In the genomic region with DNA sequence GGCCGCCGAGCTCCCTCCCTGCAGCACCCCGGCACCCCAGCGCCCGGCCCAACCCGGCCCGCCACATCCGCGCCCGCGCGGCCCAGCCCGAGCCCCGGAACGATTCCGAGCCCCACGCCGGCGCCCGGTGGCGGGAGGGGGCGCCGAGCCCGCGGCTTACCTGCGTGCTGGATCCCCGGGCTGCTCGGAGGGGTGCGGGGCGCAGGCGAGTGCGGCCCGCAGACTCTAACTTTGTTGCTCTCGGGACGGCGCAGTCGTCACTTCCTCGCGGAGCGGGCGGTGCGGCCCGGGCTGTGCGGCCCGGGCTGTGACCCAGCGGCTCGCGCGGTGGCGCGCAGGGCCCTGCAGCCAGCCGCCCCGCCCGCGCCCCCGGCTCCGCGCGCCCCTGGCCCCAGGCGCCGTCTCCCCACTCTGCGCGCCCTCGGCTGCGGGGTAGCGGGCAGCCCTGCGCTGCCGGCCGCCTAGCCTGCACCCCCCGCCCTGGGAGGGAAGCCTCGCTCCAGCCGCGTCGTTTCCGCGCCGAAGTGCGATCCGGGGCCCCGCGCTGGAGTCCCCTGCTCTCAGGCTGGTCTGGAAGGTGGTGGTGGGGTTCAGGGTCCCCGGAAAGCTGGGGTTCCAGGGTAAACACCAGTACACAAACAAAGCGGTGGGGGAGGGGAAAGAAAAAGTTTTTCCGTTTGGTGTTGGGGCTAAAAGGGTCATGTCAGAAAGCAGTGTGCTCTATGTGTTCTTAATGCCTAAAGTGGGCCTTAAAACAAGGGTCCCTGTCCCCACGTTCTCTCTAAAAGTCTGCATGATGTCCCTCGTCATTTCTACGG, we compare ENCODE assay signal across 1 cellular context.
TF ChIP-seq lines count a peak whose summit lies in the region.

No MANE protein-coding gene starts in this region.

TF ChIP-seq in HEK293, 187 proteins besides CTCF, POLR2A, EP300 and RAD21 (continued from another document and continues in another):
- TF ChIP-seq, protein P1, sequence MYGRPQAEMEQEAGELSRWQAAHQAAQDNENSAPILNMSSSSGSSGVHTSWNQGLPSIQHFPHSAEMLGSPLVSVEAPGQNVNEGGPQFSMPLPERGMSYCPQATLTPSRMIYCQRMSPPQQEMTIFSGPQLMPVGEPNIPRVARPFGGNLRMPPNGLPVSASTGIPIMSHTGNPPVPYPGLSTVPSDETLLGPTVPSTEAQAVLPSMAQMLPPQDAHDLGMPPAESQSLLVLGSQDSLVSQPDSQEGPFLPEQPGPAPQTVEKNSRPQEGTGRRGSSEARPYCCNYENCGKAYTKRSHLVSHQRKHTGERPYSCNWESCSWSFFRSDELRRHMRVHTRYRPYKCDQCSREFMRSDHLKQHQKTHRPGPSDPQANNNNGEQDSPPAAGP (tag by site-specific recombination; IDR thresholded peaks at IDR 0.05): no peak
- no peak for TF ChIP-seq GFI1B (tag by site-specific recombination; IDR thresholded peaks at IDR 0.05)
- no peak for TF ChIP-seq ZBTB1 (tag by site-specific recombination; IDR thresholded peaks at IDR 0.05)
- TF ChIP-seq GLIS1 (tag by site-specific recombination; IDR thresholded peaks at IDR 0.05): no peak; the same call in 1 of the 2 replicates
- TF ChIP-seq ZBTB48 (tag by site-specific recombination; IDR thresholded peaks at IDR 0.05): peak; percentile 15; the same call in 1 of the 2 replicates
- TF ChIP-seq ZNF433 (tag by site-specific recombination; IDR thresholded peaks at IDR 0.05; ENCODE audit: low read depth): no peak
- TF ChIP-seq BCL11A (tag by site-specific recombination; IDR thresholded peaks at IDR 0.05; ENCODE audit: low read depth): no peak
- TF ChIP-seq ZNF621 (tag by site-specific recombination; IDR thresholded peaks at IDR 0.05): no peak
- TF ChIP-seq, protein P2, sequence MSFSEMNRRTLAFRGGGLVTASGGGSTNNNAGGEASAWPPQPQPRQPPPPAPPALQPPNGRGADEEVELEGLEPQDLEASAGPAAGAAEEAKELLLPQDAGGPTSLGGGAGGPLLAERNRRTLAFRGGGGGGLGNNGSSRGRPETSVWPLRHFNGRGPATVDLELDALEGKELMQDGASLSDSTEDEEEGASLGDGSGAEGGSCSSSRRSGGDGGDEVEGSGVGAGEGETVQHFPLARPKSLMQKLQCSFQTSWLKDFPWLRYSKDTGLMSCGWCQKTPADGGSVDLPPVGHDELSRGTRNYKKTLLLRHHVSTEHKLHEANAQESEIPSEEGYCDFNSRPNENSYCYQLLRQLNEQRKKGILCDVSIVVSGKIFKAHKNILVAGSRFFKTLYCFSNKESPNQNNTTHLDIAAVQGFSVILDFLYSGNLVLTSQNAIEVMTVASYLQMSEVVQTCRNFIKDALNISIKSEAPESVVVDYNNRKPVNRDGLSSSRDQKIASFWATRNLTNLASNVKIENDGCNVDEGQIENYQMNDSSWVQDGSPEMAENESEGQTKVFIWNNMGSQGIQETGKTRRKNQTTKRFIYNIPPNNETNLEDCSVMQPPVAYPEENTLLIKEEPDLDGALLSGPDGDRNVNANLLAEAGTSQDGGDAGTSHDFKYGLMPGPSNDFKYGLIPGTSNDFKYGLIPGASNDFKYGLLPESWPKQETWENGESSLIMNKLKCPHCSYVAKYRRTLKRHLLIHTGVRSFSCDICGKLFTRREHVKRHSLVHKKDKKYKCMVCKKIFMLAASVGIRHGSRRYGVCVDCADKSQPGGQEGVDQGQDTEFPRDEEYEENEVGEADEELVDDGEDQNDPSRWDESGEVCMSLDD (tag by site-specific recombination; IDR thresholded peaks at IDR 0.05): 0 out of 2 replicates have a peak, but pooled peaks have one; percentile 23
- TF ChIP-seq ZSCAN16 (tag by site-specific recombination; IDR thresholded peaks at IDR 0.05): no peak
- TF ChIP-seq ZNF292 (tag by site-specific recombination; IDR thresholded peaks at IDR 0.05; ENCODE audit: borderline replicate concordance, low read depth): no peak
- no peak for TF ChIP-seq TRIM28 (IDR thresholded peaks at IDR 0.05; ENCODE audit: borderline replicate concordance, low read length)
- no peak for TF ChIP-seq KLF1 (tag by site-specific recombination; IDR thresholded peaks at IDR 0.05)
- no peak for TF ChIP-seq ZNF140 (tag by site-specific recombination; IDR thresholded peaks at IDR 0.05)
- no peak for TF ChIP-seq SALL2 (tag by site-specific recombination; IDR thresholded peaks at IDR 0.05; ENCODE audit: borderline replicate concordance)
- TF ChIP-seq, protein P3, sequence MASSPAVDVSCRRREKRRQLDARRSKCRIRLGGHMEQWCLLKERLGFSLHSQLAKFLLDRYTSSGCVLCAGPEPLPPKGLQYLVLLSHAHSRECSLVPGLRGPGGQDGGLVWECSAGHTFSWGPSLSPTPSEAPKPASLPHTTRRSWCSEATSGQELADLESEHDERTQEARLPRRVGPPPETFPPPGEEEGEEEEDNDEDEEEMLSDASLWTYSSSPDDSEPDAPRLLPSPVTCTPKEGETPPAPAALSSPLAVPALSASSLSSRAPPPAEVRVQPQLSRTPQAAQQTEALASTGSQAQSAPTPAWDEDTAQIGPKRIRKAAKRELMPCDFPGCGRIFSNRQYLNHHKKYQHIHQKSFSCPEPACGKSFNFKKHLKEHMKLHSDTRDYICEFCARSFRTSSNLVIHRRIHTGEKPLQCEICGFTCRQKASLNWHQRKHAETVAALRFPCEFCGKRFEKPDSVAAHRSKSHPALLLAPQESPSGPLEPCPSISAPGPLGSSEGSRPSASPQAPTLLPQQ (tag by site-specific recombination; IDR thresholded peaks at IDR 0.05): no peak
- TF ChIP-seq, protein P4, sequence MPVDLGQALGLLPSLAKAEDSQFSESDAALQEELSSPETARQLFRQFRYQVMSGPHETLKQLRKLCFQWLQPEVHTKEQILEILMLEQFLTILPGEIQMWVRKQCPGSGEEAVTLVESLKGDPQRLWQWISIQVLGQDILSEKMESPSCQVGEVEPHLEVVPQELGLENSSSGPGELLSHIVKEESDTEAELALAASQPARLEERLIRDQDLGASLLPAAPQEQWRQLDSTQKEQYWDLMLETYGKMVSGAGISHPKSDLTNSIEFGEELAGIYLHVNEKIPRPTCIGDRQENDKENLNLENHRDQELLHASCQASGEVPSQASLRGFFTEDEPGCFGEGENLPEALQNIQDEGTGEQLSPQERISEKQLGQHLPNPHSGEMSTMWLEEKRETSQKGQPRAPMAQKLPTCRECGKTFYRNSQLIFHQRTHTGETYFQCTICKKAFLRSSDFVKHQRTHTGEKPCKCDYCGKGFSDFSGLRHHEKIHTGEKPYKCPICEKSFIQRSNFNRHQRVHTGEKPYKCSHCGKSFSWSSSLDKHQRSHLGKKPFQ (tag by site-specific recombination; IDR thresholded peaks at IDR 0.05): no peak
- TF ChIP-seq ZNF548 (tag by site-specific recombination; IDR thresholded peaks at IDR 0.05): no peak
- no peak for TF ChIP-seq ZNF48 (tag by site-specific recombination; IDR thresholded peaks at IDR 0.05)
- no peak for TF ChIP-seq SP7 (tag by site-specific recombination; IDR thresholded peaks at IDR 0.05)
- no peak for TF ChIP-seq ZNF837 (tag by site-specific recombination; IDR thresholded peaks at IDR 0.05)
- no peak for TF ChIP-seq ZNF274 (IDR thresholded peaks at IDR 0.05; ENCODE audit: low read length)
- no peak for TF ChIP-seq ZNF274 (tag by site-specific recombination; IDR thresholded peaks at IDR 0.05; ENCODE audit: borderline replicate concordance)
- no peak for TF ChIP-seq ZNF558 (tag by site-specific recombination; IDR thresholded peaks at IDR 0.05)
- TF ChIP-seq ZNF521 (tag by site-specific recombination; IDR thresholded peaks at IDR 0.05): no peak
- no peak for TF ChIP-seq SETDB1 (IDR thresholded peaks at IDR 0.05; ENCODE audit: insufficient read length, low read length)
- TF ChIP-seq ZNF560 (tag by site-specific recombination; IDR thresholded peaks at IDR 0.05; ENCODE audit: borderline replicate concordance): no peak
- no peak for TF ChIP-seq ZNF157 (tag by site-specific recombination; IDR thresholded peaks at IDR 0.05)
- peak; percentile 22; the same call in 1 of the 2 replicates for TF ChIP-seq ZBTB8A (tag by site-specific recombination; IDR thresholded peaks at IDR 0.05)
- TF ChIP-seq, protein P5, sequence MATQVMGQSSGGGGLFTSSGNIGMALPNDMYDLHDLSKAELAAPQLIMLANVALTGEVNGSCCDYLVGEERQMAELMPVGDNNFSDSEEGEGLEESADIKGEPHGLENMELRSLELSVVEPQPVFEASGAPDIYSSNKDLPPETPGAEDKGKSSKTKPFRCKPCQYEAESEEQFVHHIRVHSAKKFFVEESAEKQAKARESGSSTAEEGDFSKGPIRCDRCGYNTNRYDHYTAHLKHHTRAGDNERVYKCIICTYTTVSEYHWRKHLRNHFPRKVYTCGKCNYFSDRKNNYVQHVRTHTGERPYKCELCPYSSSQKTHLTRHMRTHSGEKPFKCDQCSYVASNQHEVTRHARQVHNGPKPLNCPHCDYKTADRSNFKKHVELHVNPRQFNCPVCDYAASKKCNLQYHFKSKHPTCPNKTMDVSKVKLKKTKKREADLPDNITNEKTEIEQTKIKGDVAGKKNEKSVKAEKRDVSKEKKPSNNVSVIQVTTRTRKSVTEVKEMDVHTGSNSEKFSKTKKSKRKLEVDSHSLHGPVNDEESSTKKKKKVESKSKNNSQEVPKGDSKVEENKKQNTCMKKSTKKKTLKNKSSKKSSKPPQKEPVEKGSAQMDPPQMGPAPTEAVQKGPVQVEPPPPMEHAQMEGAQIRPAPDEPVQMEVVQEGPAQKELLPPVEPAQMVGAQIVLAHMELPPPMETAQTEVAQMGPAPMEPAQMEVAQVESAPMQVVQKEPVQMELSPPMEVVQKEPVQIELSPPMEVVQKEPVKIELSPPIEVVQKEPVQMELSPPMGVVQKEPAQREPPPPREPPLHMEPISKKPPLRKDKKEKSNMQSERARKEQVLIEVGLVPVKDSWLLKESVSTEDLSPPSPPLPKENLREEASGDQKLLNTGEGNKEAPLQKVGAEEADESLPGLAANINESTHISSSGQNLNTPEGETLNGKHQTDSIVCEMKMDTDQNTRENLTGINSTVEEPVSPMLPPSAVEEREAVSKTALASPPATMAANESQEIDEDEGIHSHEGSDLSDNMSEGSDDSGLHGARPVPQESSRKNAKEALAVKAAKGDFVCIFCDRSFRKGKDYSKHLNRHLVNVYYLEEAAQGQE (tag by site-specific recombination; IDR thresholded peaks at IDR 0.05): no peak
- TF ChIP-seq, protein P6, sequence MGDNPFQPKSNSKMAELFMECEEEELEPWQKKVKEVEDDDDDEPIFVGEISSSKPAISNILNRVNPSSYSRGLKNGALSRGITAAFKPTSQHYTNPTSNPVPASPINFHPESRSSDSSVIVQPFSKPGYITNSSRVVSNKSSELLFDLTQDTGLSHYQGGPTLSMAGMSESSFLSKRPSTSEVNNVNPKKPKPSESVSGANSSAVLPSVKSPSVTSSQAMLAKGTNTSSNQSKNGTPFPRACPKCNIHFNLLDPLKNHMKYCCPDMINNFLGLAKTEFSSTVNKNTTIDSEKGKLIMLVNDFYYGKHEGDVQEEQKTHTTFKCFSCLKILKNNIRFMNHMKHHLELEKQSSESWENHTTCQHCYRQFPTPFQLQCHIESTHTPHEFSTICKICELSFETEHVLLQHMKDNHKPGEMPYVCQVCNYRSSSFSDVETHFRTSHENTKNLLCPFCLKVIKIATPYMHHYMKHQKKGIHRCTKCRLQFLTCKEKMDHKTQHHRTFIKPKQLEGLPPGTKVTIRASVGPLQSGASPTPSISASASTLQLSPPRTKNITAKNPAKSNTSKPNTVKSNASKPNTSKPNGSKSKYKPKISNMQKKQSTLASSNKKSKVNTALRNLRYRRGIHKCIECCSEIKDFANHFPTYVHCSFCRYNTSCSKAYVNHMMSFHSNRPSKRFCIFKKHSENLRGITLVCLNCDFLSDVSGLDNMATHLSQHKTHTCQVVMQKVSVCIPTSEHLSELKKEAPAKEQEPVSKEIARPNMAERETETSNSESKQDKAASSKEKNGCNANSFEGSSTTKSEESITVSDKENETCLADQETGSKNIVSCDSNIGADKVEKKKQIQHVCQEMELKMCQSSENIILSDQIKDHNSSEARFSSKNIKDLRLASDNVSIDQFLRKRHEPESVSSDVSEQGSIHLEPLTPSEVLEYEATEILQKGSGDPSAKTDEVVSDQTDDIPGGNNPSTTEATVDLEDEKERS (tag by site-specific recombination; IDR thresholded peaks at IDR 0.05): no peak
- TF ChIP-seq, protein P7, sequence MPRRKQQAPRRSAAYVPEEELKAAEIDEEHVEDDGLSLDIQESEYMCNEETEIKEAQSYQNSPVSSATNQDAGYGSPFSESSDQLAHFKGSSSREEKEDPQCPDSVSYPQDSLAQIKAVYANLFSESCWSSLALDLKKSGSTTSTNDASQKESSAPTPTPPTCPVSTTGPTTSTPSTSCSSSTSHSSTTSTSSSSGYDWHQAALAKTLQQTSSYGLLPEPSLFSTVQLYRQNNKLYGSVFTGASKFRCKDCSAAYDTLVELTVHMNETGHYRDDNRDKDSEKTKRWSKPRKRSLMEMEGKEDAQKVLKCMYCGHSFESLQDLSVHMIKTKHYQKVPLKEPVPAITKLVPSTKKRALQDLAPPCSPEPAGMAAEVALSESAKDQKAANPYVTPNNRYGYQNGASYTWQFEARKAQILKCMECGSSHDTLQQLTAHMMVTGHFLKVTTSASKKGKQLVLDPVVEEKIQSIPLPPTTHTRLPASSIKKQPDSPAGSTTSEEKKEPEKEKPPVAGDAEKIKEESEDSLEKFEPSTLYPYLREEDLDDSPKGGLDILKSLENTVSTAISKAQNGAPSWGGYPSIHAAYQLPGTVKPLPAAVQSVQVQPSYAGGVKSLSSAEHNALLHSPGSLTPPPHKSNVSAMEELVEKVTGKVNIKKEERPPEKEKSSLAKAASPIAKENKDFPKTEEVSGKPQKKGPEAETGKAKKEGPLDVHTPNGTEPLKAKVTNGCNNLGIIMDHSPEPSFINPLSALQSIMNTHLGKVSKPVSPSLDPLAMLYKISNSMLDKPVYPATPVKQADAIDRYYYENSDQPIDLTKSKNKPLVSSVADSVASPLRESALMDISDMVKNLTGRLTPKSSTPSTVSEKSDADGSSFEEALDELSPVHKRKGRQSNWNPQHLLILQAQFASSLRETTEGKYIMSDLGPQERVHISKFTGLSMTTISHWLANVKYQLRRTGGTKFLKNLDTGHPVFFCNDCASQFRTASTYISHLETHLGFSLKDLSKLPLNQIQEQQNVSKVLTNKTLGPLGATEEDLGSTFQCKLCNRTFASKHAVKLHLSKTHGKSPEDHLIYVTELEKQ (tag by site-specific recombination; IDR thresholded peaks at IDR 0.05; ENCODE audit: borderline replicate concordance): no peak
- no peak for TF ChIP-seq HOXC10 (CRISPR knock-in tag; IDR thresholded peaks at IDR 0.05)
- TF ChIP-seq, protein P8, sequence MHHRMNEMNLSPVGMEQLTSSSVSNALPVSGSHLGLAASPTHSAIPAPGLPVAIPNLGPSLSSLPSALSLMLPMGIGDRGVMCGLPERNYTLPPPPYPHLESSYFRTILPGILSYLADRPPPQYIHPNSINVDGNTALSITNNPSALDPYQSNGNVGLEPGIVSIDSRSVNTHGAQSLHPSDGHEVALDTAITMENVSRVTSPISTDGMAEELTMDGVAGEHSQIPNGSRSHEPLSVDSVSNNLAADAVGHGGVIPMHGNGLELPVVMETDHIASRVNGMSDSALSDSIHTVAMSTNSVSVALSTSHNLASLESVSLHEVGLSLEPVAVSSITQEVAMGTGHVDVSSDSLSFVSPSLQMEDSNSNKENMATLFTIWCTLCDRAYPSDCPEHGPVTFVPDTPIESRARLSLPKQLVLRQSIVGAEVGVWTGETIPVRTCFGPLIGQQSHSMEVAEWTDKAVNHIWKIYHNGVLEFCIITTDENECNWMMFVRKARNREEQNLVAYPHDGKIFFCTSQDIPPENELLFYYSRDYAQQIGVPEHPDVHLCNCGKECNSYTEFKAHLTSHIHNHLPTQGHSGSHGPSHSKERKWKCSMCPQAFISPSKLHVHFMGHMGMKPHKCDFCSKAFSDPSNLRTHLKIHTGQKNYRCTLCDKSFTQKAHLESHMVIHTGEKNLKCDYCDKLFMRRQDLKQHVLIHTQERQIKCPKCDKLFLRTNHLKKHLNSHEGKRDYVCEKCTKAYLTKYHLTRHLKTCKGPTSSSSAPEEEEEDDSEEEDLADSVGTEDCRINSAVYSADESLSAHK (tag by site-specific recombination; IDR thresholded peaks at IDR 0.05): no peak
- no peak for TF ChIP-seq GLI2 (tag by site-specific recombination; IDR thresholded peaks at IDR 0.05; ENCODE audit: borderline replicate concordance, low read depth)
- TF ChIP-seq ZNF366 (tag by site-specific recombination; conservative IDR thresholded peaks at IDR 0.05): no peak
- TF ChIP-seq FEZF1 (tag by site-specific recombination; IDR thresholded peaks at IDR 0.05): no peak
